Comparison of ENCODE assay signal across 1 cellular context in the genomic region with DNA sequence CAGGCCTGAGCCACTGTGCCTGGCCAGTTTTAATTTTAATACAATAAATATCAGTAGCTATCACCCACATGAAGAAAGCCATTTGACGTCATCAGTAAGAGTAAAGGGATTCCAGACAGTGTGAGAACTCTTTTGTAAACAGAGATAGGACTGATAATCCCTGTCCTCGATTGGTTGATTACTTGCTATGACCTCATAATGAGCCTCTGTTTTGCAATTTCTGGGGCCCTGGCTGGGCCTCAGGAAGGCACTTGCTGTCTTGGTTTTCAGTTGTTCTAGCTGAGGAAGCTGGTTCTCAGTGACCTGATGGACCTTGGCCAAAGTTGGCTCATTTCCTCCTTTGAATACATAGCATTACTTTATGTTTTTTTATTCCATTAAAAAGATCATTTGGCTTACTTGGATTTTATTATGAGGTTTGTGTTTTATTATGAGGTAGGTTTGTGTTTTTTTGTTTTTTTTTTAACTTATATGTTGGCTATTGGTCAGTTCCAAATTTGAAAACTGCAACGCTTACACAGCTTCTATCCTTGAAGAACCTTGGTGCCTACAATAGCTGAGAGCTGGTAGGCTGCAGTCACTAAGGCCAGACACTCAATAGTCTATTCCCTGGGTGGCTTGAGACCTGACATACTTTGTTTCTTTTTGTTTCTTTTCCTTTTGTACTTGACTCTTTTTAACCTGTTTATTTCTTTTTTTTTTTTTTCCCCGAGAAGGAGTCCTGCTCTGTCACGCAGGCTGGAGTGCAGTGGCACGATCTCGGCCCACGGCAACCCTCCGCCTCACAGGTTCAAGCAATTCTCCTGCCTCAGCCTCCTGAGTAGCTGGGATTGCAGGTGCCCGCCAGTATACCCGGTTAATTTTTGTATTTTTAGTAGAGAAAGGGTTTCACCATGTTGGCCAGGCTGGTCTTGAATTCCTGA.
TF ChIP-seq lines count a peak whose summit lies in the region.

No MANE protein-coding gene starts in this region.

TF ChIP-seq in HEK293, 187 proteins besides CTCF, POLR2A, EP300 and RAD21 (continued from another document and continues in another):
- TF ChIP-seq ZNF510 (tag by site-specific recombination; IDR thresholded peaks at IDR 0.05; ENCODE audit: insufficient replicate concordance): no peak
- no peak for TF ChIP-seq ZNF610 (tag by site-specific recombination; IDR thresholded peaks at IDR 0.05; ENCODE audit: borderline replicate concordance)
- no peak for TF ChIP-seq ZNF394 (tag by site-specific recombination; IDR thresholded peaks at IDR 0.05; ENCODE audit: borderline replicate concordance)
- TF ChIP-seq, protein P1, sequence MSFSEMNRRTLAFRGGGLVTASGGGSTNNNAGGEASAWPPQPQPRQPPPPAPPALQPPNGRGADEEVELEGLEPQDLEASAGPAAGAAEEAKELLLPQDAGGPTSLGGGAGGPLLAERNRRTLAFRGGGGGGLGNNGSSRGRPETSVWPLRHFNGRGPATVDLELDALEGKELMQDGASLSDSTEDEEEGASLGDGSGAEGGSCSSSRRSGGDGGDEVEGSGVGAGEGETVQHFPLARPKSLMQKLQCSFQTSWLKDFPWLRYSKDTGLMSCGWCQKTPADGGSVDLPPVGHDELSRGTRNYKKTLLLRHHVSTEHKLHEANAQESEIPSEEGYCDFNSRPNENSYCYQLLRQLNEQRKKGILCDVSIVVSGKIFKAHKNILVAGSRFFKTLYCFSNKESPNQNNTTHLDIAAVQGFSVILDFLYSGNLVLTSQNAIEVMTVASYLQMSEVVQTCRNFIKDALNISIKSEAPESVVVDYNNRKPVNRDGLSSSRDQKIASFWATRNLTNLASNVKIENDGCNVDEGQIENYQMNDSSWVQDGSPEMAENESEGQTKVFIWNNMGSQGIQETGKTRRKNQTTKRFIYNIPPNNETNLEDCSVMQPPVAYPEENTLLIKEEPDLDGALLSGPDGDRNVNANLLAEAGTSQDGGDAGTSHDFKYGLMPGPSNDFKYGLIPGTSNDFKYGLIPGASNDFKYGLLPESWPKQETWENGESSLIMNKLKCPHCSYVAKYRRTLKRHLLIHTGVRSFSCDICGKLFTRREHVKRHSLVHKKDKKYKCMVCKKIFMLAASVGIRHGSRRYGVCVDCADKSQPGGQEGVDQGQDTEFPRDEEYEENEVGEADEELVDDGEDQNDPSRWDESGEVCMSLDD (tag by site-specific recombination; IDR thresholded peaks at IDR 0.05): no peak
- no peak for TF ChIP-seq ZNF19 (tag by site-specific recombination; IDR thresholded peaks at IDR 0.05; ENCODE audit: low read depth)
- TF ChIP-seq ZNF341 (tag by site-specific recombination; IDR thresholded peaks at IDR 0.05; ENCODE audit: low read depth): no peak
- no peak for TF ChIP-seq ZNF423 (tag by site-specific recombination; IDR thresholded peaks at IDR 0.05)
- TF ChIP-seq, protein P2, sequence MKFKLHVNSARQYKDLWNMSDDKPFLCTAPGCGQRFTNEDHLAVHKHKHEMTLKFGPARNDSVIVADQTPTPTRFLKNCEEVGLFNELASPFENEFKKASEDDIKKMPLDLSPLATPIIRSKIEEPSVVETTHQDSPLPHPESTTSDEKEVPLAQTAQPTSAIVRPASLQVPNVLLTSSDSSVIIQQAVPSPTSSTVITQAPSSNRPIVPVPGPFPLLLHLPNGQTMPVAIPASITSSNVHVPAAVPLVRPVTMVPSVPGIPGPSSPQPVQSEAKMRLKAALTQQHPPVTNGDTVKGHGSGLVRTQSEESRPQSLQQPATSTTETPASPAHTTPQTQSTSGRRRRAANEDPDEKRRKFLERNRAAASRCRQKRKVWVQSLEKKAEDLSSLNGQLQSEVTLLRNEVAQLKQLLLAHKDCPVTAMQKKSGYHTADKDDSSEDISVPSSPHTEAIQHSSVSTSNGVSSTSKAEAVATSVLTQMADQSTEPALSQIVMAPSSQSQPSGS (tag by site-specific recombination; IDR thresholded peaks at IDR 0.05; ENCODE audit: low read depth): peak; percentile 90
- TF ChIP-seq, protein P3, sequence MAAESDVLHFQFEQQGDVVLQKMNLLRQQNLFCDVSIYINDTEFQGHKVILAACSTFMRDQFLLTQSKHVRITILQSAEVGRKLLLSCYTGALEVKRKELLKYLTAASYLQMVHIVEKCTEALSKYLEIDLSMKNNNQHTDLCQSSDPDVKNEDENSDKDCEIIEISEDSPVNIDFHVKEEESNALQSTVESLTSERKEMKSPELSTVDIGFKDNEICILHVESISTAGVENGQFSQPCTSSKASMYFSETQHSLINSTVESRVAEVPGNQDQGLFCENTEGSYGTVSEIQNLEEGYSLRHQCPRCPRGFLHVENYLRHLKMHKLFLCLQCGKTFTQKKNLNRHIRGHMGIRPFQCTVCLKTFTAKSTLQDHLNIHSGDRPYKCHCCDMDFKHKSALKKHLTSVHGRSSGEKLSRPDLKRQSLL (tag by site-specific recombination; IDR thresholded peaks at IDR 0.05): no peak
- no peak for TF ChIP-seq KLF10 (tag by site-specific recombination; IDR thresholded peaks at IDR 0.05)
- TF ChIP-seq, protein P4, sequence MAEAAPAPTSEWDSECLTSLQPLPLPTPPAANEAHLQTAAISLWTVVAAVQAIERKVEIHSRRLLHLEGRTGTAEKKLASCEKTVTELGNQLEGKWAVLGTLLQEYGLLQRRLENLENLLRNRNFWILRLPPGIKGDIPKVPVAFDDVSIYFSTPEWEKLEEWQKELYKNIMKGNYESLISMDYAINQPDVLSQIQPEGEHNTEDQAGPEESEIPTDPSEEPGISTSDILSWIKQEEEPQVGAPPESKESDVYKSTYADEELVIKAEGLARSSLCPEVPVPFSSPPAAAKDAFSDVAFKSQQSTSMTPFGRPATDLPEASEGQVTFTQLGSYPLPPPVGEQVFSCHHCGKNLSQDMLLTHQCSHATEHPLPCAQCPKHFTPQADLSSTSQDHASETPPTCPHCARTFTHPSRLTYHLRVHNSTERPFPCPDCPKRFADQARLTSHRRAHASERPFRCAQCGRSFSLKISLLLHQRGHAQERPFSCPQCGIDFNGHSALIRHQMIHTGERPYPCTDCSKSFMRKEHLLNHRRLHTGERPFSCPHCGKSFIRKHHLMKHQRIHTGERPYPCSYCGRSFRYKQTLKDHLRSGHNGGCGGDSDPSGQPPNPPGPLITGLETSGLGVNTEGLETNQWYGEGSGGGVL (tag by site-specific recombination; IDR thresholded peaks at IDR 0.05): no peak
- TF ChIP-seq ZNF529 (tag by site-specific recombination; IDR thresholded peaks at IDR 0.05; ENCODE audit: insufficient replicate concordance): no peak
- no peak for TF ChIP-seq ZNF404 (tag by site-specific recombination; IDR thresholded peaks at IDR 0.05)
- TF ChIP-seq ZNF211 (tag by site-specific recombination; IDR thresholded peaks at IDR 0.05; ENCODE audit: low read depth): no peak
- no peak for TF ChIP-seq ZNF121 (tag by site-specific recombination; IDR thresholded peaks at IDR 0.05)
- no peak for TF ChIP-seq ZNF302 (tag by site-specific recombination; IDR thresholded peaks at IDR 0.05; ENCODE audit: low read depth)
- TF ChIP-seq, protein P5, sequence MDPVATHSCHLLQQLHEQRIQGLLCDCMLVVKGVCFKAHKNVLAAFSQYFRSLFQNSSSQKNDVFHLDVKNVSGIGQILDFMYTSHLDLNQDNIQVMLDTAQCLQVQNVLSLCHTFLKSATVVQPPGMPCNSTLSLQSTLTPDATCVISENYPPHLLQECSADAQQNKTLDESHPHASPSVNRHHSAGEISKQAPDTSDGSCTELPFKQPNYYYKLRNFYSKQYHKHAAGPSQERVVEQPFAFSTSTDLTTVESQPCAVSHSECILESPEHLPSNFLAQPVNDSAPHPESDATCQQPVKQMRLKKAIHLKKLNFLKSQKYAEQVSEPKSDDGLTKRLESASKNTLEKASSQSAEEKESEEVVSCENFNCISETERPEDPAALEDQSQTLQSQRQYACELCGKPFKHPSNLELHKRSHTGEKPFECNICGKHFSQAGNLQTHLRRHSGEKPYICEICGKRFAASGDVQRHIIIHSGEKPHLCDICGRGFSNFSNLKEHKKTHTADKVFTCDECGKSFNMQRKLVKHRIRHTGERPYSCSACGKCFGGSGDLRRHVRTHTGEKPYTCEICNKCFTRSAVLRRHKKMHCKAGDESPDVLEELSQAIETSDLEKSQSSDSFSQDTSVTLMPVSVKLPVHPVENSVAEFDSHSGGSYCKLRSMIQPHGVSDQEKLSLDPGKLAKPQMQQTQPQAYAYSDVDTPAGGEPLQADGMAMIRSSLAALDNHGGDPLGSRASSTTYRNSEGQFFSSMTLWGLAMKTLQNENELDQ (tag by site-specific recombination; IDR thresholded peaks at IDR 0.05; ENCODE audit: low read depth): no peak
- TF ChIP-seq, protein P6, sequence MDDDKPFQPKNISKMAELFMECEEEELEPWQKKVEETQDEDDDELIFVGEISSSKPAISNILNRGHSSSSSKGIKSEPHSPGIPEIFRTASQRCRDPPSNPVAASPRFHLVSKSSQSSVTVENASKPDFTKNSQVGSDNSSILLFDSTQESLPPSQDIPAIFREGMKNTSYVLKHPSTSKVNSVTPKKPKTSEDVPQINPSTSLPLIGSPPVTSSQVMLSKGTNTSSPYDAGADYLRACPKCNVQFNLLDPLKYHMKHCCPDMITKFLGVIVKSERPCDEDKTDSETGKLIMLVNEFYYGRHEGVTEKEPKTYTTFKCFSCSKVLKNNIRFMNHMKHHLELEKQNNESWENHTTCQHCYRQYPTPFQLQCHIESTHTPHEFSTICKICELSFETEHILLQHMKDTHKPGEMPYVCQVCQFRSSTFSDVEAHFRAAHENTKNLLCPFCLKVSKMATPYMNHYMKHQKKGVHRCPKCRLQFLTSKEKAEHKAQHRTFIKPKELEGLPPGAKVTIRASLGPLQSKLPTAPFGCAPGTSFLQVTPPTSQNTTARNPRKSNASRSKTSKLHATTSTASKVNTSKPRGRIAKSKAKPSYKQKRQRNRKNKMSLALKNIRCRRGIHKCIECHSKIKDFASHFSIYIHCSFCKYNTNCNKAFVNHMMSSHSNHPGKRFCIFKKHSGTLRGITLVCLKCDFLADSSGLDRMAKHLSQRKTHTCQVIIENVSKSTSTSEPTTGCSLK (tag by site-specific recombination; IDR thresholded peaks at IDR 0.05): no peak
- TF ChIP-seq ZNF274 (IDR thresholded peaks at IDR 0.05; ENCODE audit: low read length): no peak
- no peak for TF ChIP-seq ZNF274 (tag by site-specific recombination; IDR thresholded peaks at IDR 0.05; ENCODE audit: borderline replicate concordance)
- TF ChIP-seq SCRT1 (tag by site-specific recombination; IDR thresholded peaks at IDR 0.05; ENCODE audit: borderline replicate concordance): no peak
- TF ChIP-seq ZNF138 (tag by site-specific recombination; IDR thresholded peaks at IDR 0.05; ENCODE audit: borderline replicate concordance): no peak
- no peak; the same call in 1 of the 2 replicates for TF ChIP-seq ZNF366 (tag by site-specific recombination; conservative IDR thresholded peaks at IDR 0.05)
- no peak for TF ChIP-seq BCL11B (tag by site-specific recombination; IDR thresholded peaks at IDR 0.05; ENCODE audit: low read depth)
- TF ChIP-seq ZNF335 (tag by site-specific recombination; conservative IDR thresholded peaks at IDR 0.05): peak; percentile 47
- TF ChIP-seq ZNF777 (tag by site-specific recombination; IDR thresholded peaks at IDR 0.05; ENCODE audit: borderline replicate concordance): no peak
- no peak for TF ChIP-seq ZNF140 (tag by site-specific recombination; IDR thresholded peaks at IDR 0.05)
- no peak for TF ChIP-seq ZNF837 (tag by site-specific recombination; IDR thresholded peaks at IDR 0.05)
- no peak for TF ChIP-seq ZNF830 (tag by site-specific recombination; IDR thresholded peaks at IDR 0.05; ENCODE audit: low read depth)
- TF ChIP-seq TCF7L2 (IDR thresholded peaks at IDR 0.05; ENCODE audit: borderline replicate concordance, low read depth, low read length): no peak
- TF ChIP-seq, protein P7, sequence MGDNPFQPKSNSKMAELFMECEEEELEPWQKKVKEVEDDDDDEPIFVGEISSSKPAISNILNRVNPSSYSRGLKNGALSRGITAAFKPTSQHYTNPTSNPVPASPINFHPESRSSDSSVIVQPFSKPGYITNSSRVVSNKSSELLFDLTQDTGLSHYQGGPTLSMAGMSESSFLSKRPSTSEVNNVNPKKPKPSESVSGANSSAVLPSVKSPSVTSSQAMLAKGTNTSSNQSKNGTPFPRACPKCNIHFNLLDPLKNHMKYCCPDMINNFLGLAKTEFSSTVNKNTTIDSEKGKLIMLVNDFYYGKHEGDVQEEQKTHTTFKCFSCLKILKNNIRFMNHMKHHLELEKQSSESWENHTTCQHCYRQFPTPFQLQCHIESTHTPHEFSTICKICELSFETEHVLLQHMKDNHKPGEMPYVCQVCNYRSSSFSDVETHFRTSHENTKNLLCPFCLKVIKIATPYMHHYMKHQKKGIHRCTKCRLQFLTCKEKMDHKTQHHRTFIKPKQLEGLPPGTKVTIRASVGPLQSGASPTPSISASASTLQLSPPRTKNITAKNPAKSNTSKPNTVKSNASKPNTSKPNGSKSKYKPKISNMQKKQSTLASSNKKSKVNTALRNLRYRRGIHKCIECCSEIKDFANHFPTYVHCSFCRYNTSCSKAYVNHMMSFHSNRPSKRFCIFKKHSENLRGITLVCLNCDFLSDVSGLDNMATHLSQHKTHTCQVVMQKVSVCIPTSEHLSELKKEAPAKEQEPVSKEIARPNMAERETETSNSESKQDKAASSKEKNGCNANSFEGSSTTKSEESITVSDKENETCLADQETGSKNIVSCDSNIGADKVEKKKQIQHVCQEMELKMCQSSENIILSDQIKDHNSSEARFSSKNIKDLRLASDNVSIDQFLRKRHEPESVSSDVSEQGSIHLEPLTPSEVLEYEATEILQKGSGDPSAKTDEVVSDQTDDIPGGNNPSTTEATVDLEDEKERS (tag by site-specific recombination; IDR thresholded peaks at IDR 0.05): no peak
- TF ChIP-seq GLIS1 (tag by site-specific recombination; IDR thresholded peaks at IDR 0.05): no peak
- no peak for TF ChIP-seq ZBTB7A (tag by site-specific recombination; IDR thresholded peaks at IDR 0.05; ENCODE audit: low read depth)
- no peak for TF ChIP-seq ZNF433 (tag by site-specific recombination; IDR thresholded peaks at IDR 0.05; ENCODE audit: low read depth)
- no peak for TF ChIP-seq ZNF292 (tag by site-specific recombination; IDR thresholded peaks at IDR 0.05; ENCODE audit: borderline replicate concordance, low read depth)
- no peak for TF ChIP-seq MEIS1 (CRISPR knock-in tag; IDR thresholded peaks at IDR 0.05; ENCODE audit: borderline replicate concordance)
- 0 out of 2 replicates have a peak, but pooled peaks have one; percentile 25 for TF ChIP-seq IKZF3 (tag by site-specific recombination; IDR thresholded peaks at IDR 0.05)
- TF ChIP-seq ZNF416 (tag by site-specific recombination; IDR thresholded peaks at IDR 0.05): no peak
- TF ChIP-seq SETDB1 (IDR thresholded peaks at IDR 0.05; ENCODE audit: insufficient read length, low read length): no peak
- no peak for TF ChIP-seq HOXD13 (CRISPR knock-in tag; IDR thresholded peaks at IDR 0.05; ENCODE audit: borderline replicate concordance)
- no peak for TF ChIP-seq REPIN1 (tag by site-specific recombination; IDR thresholded peaks at IDR 0.05; ENCODE audit: low read depth)
- no peak for TF ChIP-seq ZNF37A (tag by site-specific recombination; IDR thresholded peaks at IDR 0.05)
- TF ChIP-seq, protein P8, sequence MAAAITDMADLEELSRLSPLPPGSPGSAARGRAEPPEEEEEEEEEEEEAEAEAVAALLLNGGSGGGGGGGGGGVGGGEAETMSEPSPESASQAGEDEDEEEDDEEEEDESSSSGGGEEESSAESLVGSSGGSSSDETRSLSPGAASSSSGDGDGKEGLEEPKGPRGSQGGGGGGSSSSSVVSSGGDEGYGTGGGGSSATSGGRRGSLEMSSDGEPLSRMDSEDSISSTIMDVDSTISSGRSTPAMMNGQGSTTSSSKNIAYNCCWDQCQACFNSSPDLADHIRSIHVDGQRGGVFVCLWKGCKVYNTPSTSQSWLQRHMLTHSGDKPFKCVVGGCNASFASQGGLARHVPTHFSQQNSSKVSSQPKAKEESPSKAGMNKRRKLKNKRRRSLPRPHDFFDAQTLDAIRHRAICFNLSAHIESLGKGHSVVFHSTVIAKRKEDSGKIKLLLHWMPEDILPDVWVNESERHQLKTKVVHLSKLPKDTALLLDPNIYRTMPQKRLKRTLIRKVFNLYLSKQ (tag by site-specific recombination; IDR thresholded peaks at IDR 0.05; ENCODE audit: borderline replicate concordance): no peak
- no peak for TF ChIP-seq KLF9 (tag by site-specific recombination; IDR thresholded peaks at IDR 0.05; ENCODE audit: low read depth)
- TF ChIP-seq ZNF223 (tag by site-specific recombination; IDR thresholded peaks at IDR 0.05): no peak
